ENCODE assay signal across 8 cellular contexts in the genomic region with DNA sequence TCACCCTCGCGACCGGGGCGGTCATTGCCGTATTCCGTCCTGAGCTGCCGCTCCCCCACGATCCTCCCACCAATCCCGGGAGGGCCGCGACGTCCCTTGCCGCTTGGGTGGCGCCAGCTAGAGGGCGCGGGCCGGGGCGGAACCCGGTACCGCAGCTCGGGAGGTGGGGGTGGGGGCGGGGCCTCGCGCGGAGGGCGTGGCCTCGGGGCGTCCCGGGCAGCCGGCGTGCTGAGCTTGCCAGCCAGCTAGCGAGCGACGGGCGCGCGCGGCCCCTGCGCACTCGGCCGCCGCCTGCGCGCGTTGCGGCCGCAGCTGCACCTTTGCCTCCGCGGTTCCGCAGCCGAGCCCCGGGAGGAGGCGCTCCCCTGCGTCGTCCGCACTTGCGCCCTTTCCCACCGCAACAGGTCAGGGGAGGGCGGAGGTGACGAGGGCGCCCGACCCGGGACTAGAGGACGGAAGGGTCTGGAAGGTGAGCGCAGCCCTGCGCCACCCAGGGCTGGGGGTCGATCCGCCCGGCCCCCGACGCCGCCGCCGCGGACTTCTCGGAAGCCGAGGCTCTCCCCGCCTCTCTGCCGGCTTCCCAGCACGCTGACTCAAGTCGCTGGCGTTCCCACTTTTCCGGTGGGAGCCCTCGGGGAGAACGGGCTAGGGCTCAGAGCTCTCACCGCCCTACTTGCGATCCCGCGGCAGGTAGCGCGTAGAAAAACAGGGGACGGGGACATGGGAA. TPM values are rescaled to one million over a fixed set of nuclear protein-coding genes. Genes with fewer than 3 reads are reported as not detected.
DNase-seq lines count a peak whose midpoint lies in the region; ATAC-seq and TF ChIP-seq lines count a peak whose summit lies in the region.

A gene with protein sequence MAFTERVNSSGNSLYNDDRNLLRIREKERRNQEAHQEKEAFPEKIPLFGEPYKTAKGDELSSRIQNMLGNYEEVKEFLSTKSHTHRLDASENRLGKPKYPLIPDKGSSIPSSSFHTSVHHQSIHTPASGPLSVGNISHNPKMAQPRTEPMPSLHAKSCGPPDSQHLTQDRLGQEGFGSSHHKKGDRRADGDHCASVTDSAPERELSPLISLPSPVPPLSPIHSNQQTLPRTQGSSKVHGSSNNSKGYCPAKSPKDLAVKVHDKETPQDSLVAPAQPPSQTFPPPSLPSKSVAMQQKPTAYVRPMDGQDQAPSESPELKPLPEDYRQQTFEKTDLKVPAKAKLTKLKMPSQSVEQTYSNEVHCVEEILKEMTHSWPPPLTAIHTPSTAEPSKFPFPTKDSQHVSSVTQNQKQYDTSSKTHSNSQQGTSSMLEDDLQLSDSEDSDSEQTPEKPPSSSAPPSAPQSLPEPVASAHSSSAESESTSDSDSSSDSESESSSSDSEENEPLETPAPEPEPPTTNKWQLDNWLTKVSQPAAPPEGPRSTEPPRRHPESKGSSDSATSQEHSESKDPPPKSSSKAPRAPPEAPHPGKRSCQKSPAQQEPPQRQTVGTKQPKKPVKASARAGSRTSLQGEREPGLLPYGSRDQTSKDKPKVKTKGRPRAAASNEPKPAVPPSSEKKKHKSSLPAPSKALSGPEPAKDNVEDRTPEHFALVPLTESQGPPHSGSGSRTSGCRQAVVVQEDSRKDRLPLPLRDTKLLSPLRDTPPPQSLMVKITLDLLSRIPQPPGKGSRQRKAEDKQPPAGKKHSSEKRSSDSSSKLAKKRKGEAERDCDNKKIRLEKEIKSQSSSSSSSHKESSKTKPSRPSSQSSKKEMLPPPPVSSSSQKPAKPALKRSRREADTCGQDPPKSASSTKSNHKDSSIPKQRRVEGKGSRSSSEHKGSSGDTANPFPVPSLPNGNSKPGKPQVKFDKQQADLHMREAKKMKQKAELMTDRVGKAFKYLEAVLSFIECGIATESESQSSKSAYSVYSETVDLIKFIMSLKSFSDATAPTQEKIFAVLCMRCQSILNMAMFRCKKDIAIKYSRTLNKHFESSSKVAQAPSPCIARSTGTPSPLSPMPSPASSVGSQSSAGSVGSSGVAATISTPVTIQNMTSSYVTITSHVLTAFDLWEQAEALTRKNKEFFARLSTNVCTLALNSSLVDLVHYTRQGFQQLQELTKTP (plus strand): TSS at position 240 of the 727 bp plus-strand sequence. CDS start 13,523 bp downstream, outside the sequence.

- peak within 1 kb of the TSS; percentile 77 to 78 for H3K27ac ChIP-seq in SK-N-SH (ENCODE audit: low read depth in 2 of 2, low read length in 1 of 2)
- H3K27ac ChIP-seq in thymus (ENCODE audit: low read depth) = peak within 1 kb of the TSS; percentile 97

- peaks cover 4% of the 10 kb centered on the region; the same call in 1 of the 2 replicates for H3K79me2 ChIP-seq in SK-N-SH (ENCODE audit: insufficient read depth)

- H3K4me3 ChIP-seq in NB4 (ENCODE audit: low read depth, low read length) (peak within 1 kb of the TSS; percentile 90), SK-N-SH (ENCODE audit: low read depth in 2 of 2, low read length in 1 of 2) (peak within 1 kb of the TSS; percentile 71 to 84), thymus (ENCODE audit: low read length) (peak within 1 kb of the TSS; percentile 86)

- peak within 1 kb of the TSS; percentile 79 for H3K9ac ChIP-seq in SK-N-SH

- H3K4me1 ChIP-seq in SK-N-SH (ENCODE audit: control insufficient read depth in 1 of 2, insufficient read depth in 2 of 2, low read depth in 1 of 2, low read length in 1 of 2) = peaks cover 4 to 11% of the 10 kb centered on the region in 2 experiments; a peak in 3 of 4 replicates
- peaks cover 6% of the 10 kb centered on the region for H3K4me1 ChIP-seq in thymus (ENCODE audit: control insufficient read depth, insufficient read depth, low read length)

- no peaks in the 10 kb centered on the region for H3K36me3 ChIP-seq in SK-N-SH (replicated peaks in 1 of 2; ENCODE audit: control insufficient read depth in 1 of 2, insufficient read depth in 2 of 2, low read length in 1 of 2)
- no peaks in the 10 kb centered on the region for H3K36me3 ChIP-seq in thymus (ENCODE audit: control insufficient read depth, insufficient read depth)

- H3K27ac Mint-ChIP-seq in osteocyte (ENCODE audit: unreplicated experiment) = peak within 1 kb of the TSS; percentile 93

- peak; percentile 9 for TF ChIP-seq RAD21 in SK-N-SH (IDR thresholded peaks at IDR 0.05; ENCODE audit: low read length)

- peak within 1 kb of the TSS; percentile 91 for H3K4me3 Mint-ChIP-seq in osteocyte (ENCODE audit: unreplicated experiment)

- H2AFZ ChIP-seq in SK-N-SH (ENCODE audit: low read depth) = peak within 1 kb of the TSS; percentile 99

- peak; percentile 65 for TF ChIP-seq POLR2A in NB4 (IDR thresholded peaks at IDR 0.05; ENCODE audit: extremely low read depth, insufficient read length)

- DNase-seq in GM10248 (ENCODE audit: extremely low spot score) = peak; percentile 91
- peak; percentile 97 for DNase-seq in NB4 (ENCODE audit: low read depth)
- DNase-seq in SK-N-SH = peak; percentile 98
- peak; percentile 88 for DNase-seq in activated naive CD4-positive, alpha-beta T cell treated with anti-CD3 and anti-CD28 coated beads, Interleukin-2, amount 50 U/mL, for 16 hours
- DNase-seq in glomerular endothelial cell (ENCODE audit: extremely low read depth, low read depth, low spot score) = no peak
- peak; percentile 95 for DNase-seq in osteocyte (ENCODE audit: extremely low spot score, unreplicated experiment)

- CTCF ChIA-PET in GM10248 (lab: Yijun Ruan, JAX) = interaction anchor here (0.7 to 9.3 kb wide), 30 partner anchors 8 to 436 kb away, joined by 3 to 106 read pairs (median 5); no protein-coding TSS in a partner anchor
- CTCF ChIA-PET in SK-N-SH (lab: Yijun Ruan, JAX) = interaction anchor here (0.6 to 3.3 kb wide), 13 partner anchors 10 to 438 kb away, joined by 3 to 22 read pairs (median 3); no protein-coding TSS in a partner anchor

- ATAC-seq in HG02571 (IDR thresholded peaks at IDR 0.05; ENCODE audit: unreplicated experiment) = peak; percentile 42

- peaks cover 32% of the 10 kb centered on the region for H3K4me1 Mint-ChIP-seq in osteocyte (ENCODE audit: unreplicated experiment)

- no peaks in the 10 kb centered on the region for H3K9me3 Mint-ChIP-seq in osteocyte (ENCODE audit: unreplicated experiment)

- no peaks in the 10 kb centered on the region for H3K27me3 ChIP-seq in SK-N-SH (ENCODE audit: insufficient read depth)
- no peaks in the 10 kb centered on the region for H3K27me3 ChIP-seq in thymus (ENCODE audit: control insufficient read depth, insufficient read depth)

- peak within 1 kb of the TSS; percentile 88 for H3K4me2 ChIP-seq in SK-N-SH

- no peaks in the 10 kb centered on the region for H4K20me1 ChIP-seq in SK-N-SH (ENCODE audit: insufficient read depth)

- H3K36me3 Mint-ChIP-seq in osteocyte (ENCODE audit: unreplicated experiment) = no peaks in the 10 kb centered on the region

- TF ChIP-seq EP300 in SK-N-SH (IDR thresholded peaks at IDR 0.05; ENCODE audit: borderline replicate concordance in 1 of 2, low read depth in 1 of 2, low read length in 1 of 2) = no peak

- H3K9me2 ChIP-seq in SK-N-SH = no peaks in the 10 kb centered on the region

- POLR2A ChIA-PET in GM10248 (lab: Yijun Ruan, JAX) = interaction anchor here (0.6 to 2.8 kb wide), 6 partner anchors 10 to 77 kb away, joined by 3 to 47 read pairs (median 4); no protein-coding TSS in a partner anchor
- POLR2A ChIA-PET in SK-N-SH (lab: Yijun Ruan, JAX) = interaction anchor here (1.3 to 1.6 kb wide), 3 partner anchors 13 to 97 kb away, joined by 3 to 14 read pairs (median 5); no protein-coding TSS in a partner anchor

- peaks cover 19% of the 10 kb centered on the region for H3F3A ChIP-seq in SK-N-SH (replicated peaks; ENCODE audit: insufficient read depth)

- H3K9me3 ChIP-seq in SK-N-SH (no peaks in the 10 kb centered on the region), thymus (ENCODE audit: control insufficient read depth) (no peaks in the 10 kb centered on the region)

- peak; percentile 55 for TF ChIP-seq CTCF in GM10248 (IDR thresholded peaks at IDR 0.05; ENCODE audit: control extremely low read depth, extremely low read depth, low read depth, missing control alignments)
- TF ChIP-seq CTCF in NB4 (IDR thresholded peaks at IDR 0.05; ENCODE audit: low read depth, low read length) = peak; percentile 5
- TF ChIP-seq CTCF in SK-N-SH (IDR thresholded peaks at IDR 0.05) = peak; percentile 38
- TF ChIP-seq CTCF in osteocyte (IDR thresholded peaks at IDR 0.05) = peak; percentile 53

- WGBS in SK-N-SH (ENCODE audit: low lambda C conversion rate) = 0% methylated on average over 6 of the region's 92 CpGs
- WGBS in thymus = under 1% methylated on average over 92 of the region's 92 CpGs

- no peaks in the 10 kb centered on the region for H3K27me3 Mint-ChIP-seq in osteocyte (ENCODE audit: unreplicated experiment)

TF ChIP-seq in SK-N-SH, 30 proteins besides CTCF, POLR2A, EP300 and RAD21 (continues in another document):
- TF ChIP-seq MEF2A (IDR thresholded peaks at IDR 0.05; ENCODE audit: borderline replicate concordance, low read depth) = no peak
- no peak for TF ChIP-seq NFIC (IDR thresholded peaks at IDR 0.05; ENCODE audit: borderline replicate concordance)
- TF ChIP-seq RXRA (IDR thresholded peaks at IDR 0.05; ENCODE audit: borderline replicate concordance, low read depth) = no peak
- TF ChIP-seq FOXJ3 (CRISPR knock-in tag; IDR thresholded peaks at IDR 0.05) = no peak
- TF ChIP-seq GABPA (IDR thresholded peaks at IDR 0.05; ENCODE audit: low read depth) = no peak
- TF ChIP-seq TEAD4 (IDR thresholded peaks at IDR 0.05; ENCODE audit: borderline replicate concordance, insufficient read depth) = peak; percentile 41; the same call in 1 of the 2 replicates
- no peak for TF ChIP-seq TAF1 (IDR thresholded peaks at IDR 0.05; ENCODE audit: borderline replicate concordance, low read depth, low read length)
- no peak for TF ChIP-seq JUND (IDR thresholded peaks at IDR 0.05)
- TF ChIP-seq, protein P1, sequence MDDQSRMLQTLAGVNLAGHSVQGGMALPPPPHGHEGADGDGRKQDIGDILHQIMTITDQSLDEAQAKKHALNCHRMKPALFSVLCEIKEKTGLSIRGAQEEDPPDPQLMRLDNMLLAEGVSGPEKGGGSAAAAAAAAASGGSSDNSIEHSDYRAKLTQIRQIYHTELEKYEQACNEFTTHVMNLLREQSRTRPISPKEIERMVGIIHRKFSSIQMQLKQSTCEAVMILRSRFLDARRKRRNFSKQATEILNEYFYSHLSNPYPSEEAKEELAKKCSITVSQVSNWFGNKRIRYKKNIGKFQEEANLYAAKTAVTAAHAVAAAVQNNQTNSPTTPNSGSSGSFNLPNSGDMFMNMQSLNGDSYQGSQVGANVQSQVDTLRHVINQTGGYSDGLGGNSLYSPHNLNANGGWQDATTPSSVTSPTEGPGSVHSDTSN (IDR thresholded peaks at IDR 0.05) = 0 out of 2 replicates have a peak, but pooled peaks have one; percentile 2
- peak; percentile 63 for TF ChIP-seq NRF1 (IDR thresholded peaks at IDR 0.05; ENCODE audit: low read depth, low read length)
- no peak for TF ChIP-seq EZH2phosphoT487 (IDR thresholded peaks at IDR 0.05; ENCODE audit: borderline replicate concordance, low read depth)
- TF ChIP-seq SMC3 (IDR thresholded peaks at IDR 0.05; ENCODE audit: low read depth, low read length) = no peak; the same call in 1 of the 2 replicates

RNA-seq across cellular contexts. Expression of the gene that starts here (rescaled TPM):
- polyA plus RNA-seq in SK-N-SH (2012; rRNA removed) (2.2 and 2.7 TPM in 2 replicates), thymus (12.3 TPM)
- 3.4 and 3.8 TPM in 2 replicates for polyA plus RNA-seq in SK-N-SH (2012; cell fraction: cytosol; rRNA removed)
- polyA plus RNA-seq in SK-N-SH (2012; cell fraction: nucleus; rRNA removed) = 8.8 and 9.5 TPM in 2 replicates
- total RNA-seq in glomerular endothelial cell (32.0 and 47.4 TPM in 2 replicates), osteocyte (29.3 and 39.3 TPM in 2 replicates)

Comparison
In these comparisons a context has a peak if more than half of its experiments do, and no peak if none do; other contexts are left out.
1. CTCF ChIP-seq: peak in every context shown above with its lines; median percentile 55 in GM10248; 53 in osteocyte; 38 in SK-N-SH; 5 in NB4.